ENCODE assay signal across 8 cellular contexts in genomic region chr19:3983936-3984583, GRCh38. TPM values are rescaled to one million over a fixed set of nuclear protein-coding genes. Genes with fewer than 3 reads are reported as not detected.
DNase-seq lines count a peak whose midpoint lies in the region; ATAC-seq and TF ChIP-seq lines count a peak whose summit lies in the region.

No MANE protein-coding gene starts in this region.

- no peak for TF ChIP-seq EP300 in upper lobe of left lung (IDR thresholded peaks at IDR 0.05)

- DNase-seq in NCI-H2081 (lab: John Stamatoyannopoulos, UW) (peak; percentile 25 to 43), NCI-H2081 treated with DMSO at 0.1 percent for 48 hours (lab: John Stamatoyannopoulos, UW) (no peak), NT2/D1 (ENCODE audit: low read depth, low spot score) (no peak), caudate nucleus (lab: John Stamatoyannopoulos, UW) (peak in 2 of 61 donors; percentile 15), lung (ENCODE audit: low spot score) (no peak), upper lobe of left lung (peak in 1 of 2 donors; percentile 87), activated gamma-delta T cell (lab: John Stamatoyannopoulos, UW) (no peak), NCI-H748 (lab: John Stamatoyannopoulos, UW; ENCODE audit: unreplicated experiment) (no peak)

- peak overlapping the region; percentile 100 for H3K9ac ChIP-seq in NT2/D1 (ENCODE audit: insufficient read length, low read depth)

- H3K27me3 ChIP-seq in NT2/D1 (ENCODE audit: insufficient read depth, insufficient read length) (no peaks in the 10 kb centered on the region), lung (ENCODE audit: control insufficient read depth, insufficient read depth) (no peaks in the 10 kb centered on the region), upper lobe of left lung (no peaks in the 10 kb centered on the region)

- peak overlapping the region; percentile 99 for H3K4me3 ChIP-seq in NT2/D1 (ENCODE audit: insufficient read length, low read depth)
- H3K4me3 ChIP-seq in lung: peak overlapping the region; percentile 98
- peak overlapping the region; percentile 73 to 91 (median 86) for H3K4me3 ChIP-seq in upper lobe of left lung

- TF ChIP-seq CTCF in lung (IDR thresholded peaks at IDR 0.05; ENCODE audit: control extremely low read depth, extremely low read depth) (no peak), upper lobe of left lung (IDR thresholded peaks at IDR 0.05) (no peak)

- H3K4me1 ChIP-seq in NT2/D1 (ENCODE audit: insufficient read depth, insufficient read length) (peaks cover 31% of the 10 kb centered on the region), lung (ENCODE audit: control insufficient read depth in 2 of 2, insufficient read depth in 2 of 2, low read length in 2 of 2) (peaks cover 0 to 13% of the 10 kb centered on the region in 2 donors), upper lobe of left lung (peaks cover 39 to 66% (median 42%) of the 10 kb centered on the region in 4 donors)

- WGBS in lung, 2 donors: 25 to 38% methylated on average over 30 of the region's 30 CpGs
- 33 to 44% methylated on average over 12 to 16 of the region's 30 CpGs for whole genome bisulfite sequencing in upper lobe of left lung, 2 donors

- no peaks in the 10 kb centered on the region for H3K9me3 ChIP-seq in NT2/D1 (ENCODE audit: insufficient read depth, low read length)
- no peaks in the 10 kb centered on the region for H3K9me3 ChIP-seq in lung (ENCODE audit: control insufficient read depth in 2 of 2, insufficient read depth in 1 of 2, low read length in 1 of 2)
- H3K9me3 ChIP-seq in upper lobe of left lung: no peaks in the 10 kb centered on the region

- ATAC-seq in lung (ENCODE audit: insufficient read depth, low FRiP score): no peak
- no peak for ATAC-seq in upper lobe of left lung (ENCODE audit: low FRiP score in 2 of 2)

- peak overlapping the region; percentile 94 for H3K27ac ChIP-seq in caudate nucleus (ENCODE audit: low read depth, low read length)
- peak overlapping the region; percentile 21 to 92 for H3K27ac ChIP-seq in lung (ENCODE audit: low read depth in 1 of 2, low read length in 1 of 2)
- peak overlapping the region; percentile 90 to 98 (median 94) for H3K27ac ChIP-seq in upper lobe of left lung

- no peak for TF ChIP-seq POLR2A in upper lobe of left lung (IDR thresholded peaks at IDR 0.05)

- peaks cover 60% of the 10 kb centered on the region for H3K36me3 ChIP-seq in NT2/D1 (ENCODE audit: insufficient read depth, insufficient read length, low read length)
- peaks cover 31 to 50% of the 10 kb centered on the region in 2 donors for H3K36me3 ChIP-seq in lung (ENCODE audit: control insufficient read depth in 2 of 2, insufficient read depth in 2 of 2, low read length in 2 of 2)
- H3K36me3 ChIP-seq in upper lobe of left lung: peaks cover 48 to 54% (median 51%) of the 10 kb centered on the region in 4 donors

RNA-seq across cellular contexts. Expression of gene EEF2, which starts 1.2 kb away (rescaled TPM):
- total RNA-seq in lung (1,000 to 10,000 TPM; 1,474 to 1,934 TPM), upper lobe of left lung (1,000 to 10,000 TPM; 1,167 to 2,562 (median 1,758) TPM)
- 1,000 to 10,000 TPM in 1 of 2 donors, 100 to 1,000 TPM in 1; 994 to 1,216 TPM for polyA plus RNA-seq in lung

RNA-seq across cellular contexts. Expression of gene DAPK3, which starts 13.2 kb away (rescaled TPM):
- total RNA-seq in lung (10 to 100 TPM; 61.9 to 93.9 TPM), upper lobe of left lung (100 to 1,000 TPM in 1 of 6 donors, 10 to 100 TPM in 5; 54.3 to 107 (median 80.6) TPM)
- polyA plus RNA-seq in lung: 10 to 100 TPM; 78.4 to 80.4 TPM

RNA-seq across cellular contexts. Expression of gene PIAS4, which starts 23.5 kb away (rescaled TPM):
- total RNA-seq in lung (10 to 100 TPM; 26.7 to 46.2 TPM), upper lobe of left lung (10 to 100 TPM; 13.7 to 53.4 (median 21.9) TPM)
- polyA plus RNA-seq in lung: 10 to 100 TPM in 1 of 2 donors, 1 to 10 TPM in 1; 9.9 to 16.5 TPM

RNA-seq across cellular contexts. Expression of gene NMRK2, which starts 51.2 kb away (rescaled TPM):
- total RNA-seq in lung (1 to 10 TPM in 1 of 2 donors, not detected in 1; 1.0 TPM), upper lobe of left lung (not detected)
- under 1 TPM; 0.13 to 0.26 TPM for polyA plus RNA-seq in lung

Comparison
In these comparisons a context has a peak if more than half of its experiments do, and no peak if none do; other contexts are left out.
1. DNase-seq: peak in NCI-H2081 (2 of 2); none in NCI-H2081 treated with DMSO at 0.1 percent for 48 hours (single experiment), NT2/D1 (single experiment), lung (single experiment), activated gamma-delta T cell (single experiment) and NCI-H748 (single experiment).
2. Peak in every context shown above with its lines, with median percentiles within 50 percentile points of each other: H3K4me3 ChIP-seq and H3K27ac ChIP-seq.